Comparison of ENCODE assay signal across 8 cellular contexts in genomic region chr13:87671031-87671823, GRCh38. TPM values are rescaled to one million over a fixed set of nuclear protein-coding genes. Genes with fewer than 3 reads are reported as not detected.
DNase-seq lines count a peak whose midpoint lies in the region; ATAC-seq, FAIRE-seq and TF ChIP-seq lines count a peak whose summit lies in the region.

A gene with protein sequence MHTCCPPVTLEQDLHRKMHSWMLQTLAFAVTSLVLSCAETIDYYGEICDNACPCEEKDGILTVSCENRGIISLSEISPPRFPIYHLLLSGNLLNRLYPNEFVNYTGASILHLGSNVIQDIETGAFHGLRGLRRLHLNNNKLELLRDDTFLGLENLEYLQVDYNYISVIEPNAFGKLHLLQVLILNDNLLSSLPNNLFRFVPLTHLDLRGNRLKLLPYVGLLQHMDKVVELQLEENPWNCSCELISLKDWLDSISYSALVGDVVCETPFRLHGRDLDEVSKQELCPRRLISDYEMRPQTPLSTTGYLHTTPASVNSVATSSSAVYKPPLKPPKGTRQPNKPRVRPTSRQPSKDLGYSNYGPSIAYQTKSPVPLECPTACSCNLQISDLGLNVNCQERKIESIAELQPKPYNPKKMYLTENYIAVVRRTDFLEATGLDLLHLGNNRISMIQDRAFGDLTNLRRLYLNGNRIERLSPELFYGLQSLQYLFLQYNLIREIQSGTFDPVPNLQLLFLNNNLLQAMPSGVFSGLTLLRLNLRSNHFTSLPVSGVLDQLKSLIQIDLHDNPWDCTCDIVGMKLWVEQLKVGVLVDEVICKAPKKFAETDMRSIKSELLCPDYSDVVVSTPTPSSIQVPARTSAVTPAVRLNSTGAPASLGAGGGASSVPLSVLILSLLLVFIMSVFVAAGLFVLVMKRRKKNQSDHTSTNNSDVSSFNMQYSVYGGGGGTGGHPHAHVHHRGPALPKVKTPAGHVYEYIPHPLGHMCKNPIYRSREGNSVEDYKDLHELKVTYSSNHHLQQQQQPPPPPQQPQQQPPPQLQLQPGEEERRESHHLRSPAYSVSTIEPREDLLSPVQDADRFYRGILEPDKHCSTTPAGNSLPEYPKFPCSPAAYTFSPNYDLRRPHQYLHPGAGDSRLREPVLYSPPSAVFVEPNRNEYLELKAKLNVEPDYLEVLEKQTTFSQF (plus strand): TSS chr13:87671371. CDS start chr13:87675389, 4,018 bp downstream.

- H4K20me1 ChIP-seq in astrocyte (ENCODE audit: insufficient read depth, low read length), result no peaks in the 10 kb centered on the region

- H3K9me3 ChIP-seq in MG63 (no peaks in the 10 kb centered on the region), astrocyte (ENCODE audit: insufficient read depth, low read depth, low read length) (no peaks in the 10 kb centered on the region)

- peaks cover 28% of the 10 kb centered on the region for H3K27me3 Mint-ChIP-seq in astrocyte (ENCODE audit: low read depth, unreplicated experiment)

- H3K4me3 Mint-ChIP-seq in astrocyte (ENCODE audit: unreplicated experiment), result peak within 1 kb of the TSS; percentile 90

- FAIRE-seq in astrocyte (lab: Jason Lieb, UNC), result no peak

- peaks cover 8% of the 10 kb centered on the region for H3K4me1 Mint-ChIP-seq in astrocyte (ENCODE audit: low read depth, unreplicated experiment)

- H3K27me3 ChIP-seq in H7 (ENCODE audit: control insufficient read depth, insufficient read depth, low read length) (peaks cover 42% of the 10 kb centered on the region), MG63 (0 out of 2 replicates have a peak, but pooled peaks cover 6% of the 10 kb centered on the region), astrocyte (ENCODE audit: insufficient read depth, low read length) (peaks cover 23% of the 10 kb centered on the region)

- no peak within 1 kb of the TSS for H3K27ac ChIP-seq in astrocyte (ENCODE audit: low read depth, low read length)

- H3K4me1 ChIP-seq in astrocyte (ENCODE audit: insufficient read depth, low read length), result peaks cover 24% of the 10 kb centered on the region

- no peaks in the 10 kb centered on the region for H3K79me2 ChIP-seq in astrocyte (ENCODE audit: insufficient read depth, low read length)

- peak within 1 kb of the TSS; percentile 56 for H3K9ac ChIP-seq in astrocyte (ENCODE audit: low read length)

- H3K36me3 Mint-ChIP-seq in astrocyte (ENCODE audit: low read depth, unreplicated experiment), result peaks cover 7% of the 10 kb centered on the region

- peaks cover under 1% of the 10 kb centered on the region for H3K9me3 Mint-ChIP-seq in astrocyte (ENCODE audit: unreplicated experiment)

- DNase-seq in GM04504 (ENCODE audit: low read depth) (peak; percentile 8), H7 (peak; percentile 83), MG63 (peak; percentile 79), astrocyte (ENCODE audit: low read depth) (peak; percentile 42), hippocampal formation (lab: John Stamatoyannopoulos, UW) (peak; percentile 85 to 90), retina (peak; percentile 98)
- no peak for DNase-seq in central memory CD4-positive, alpha-beta T cell

- H3K27ac Mint-ChIP-seq in astrocyte (ENCODE audit: unreplicated experiment), result peak within 1 kb of the TSS; percentile 77

- H3K36me3 ChIP-seq in H7 (replicated peaks; ENCODE audit: control insufficient read depth, insufficient read depth, low read length) (no peaks in the 10 kb centered on the region), MG63 (no peaks in the 10 kb centered on the region), astrocyte (ENCODE audit: insufficient read depth, low read length) (no peaks in the 10 kb centered on the region)

- peak within 1 kb of the TSS; percentile 98 for H3K4me2 ChIP-seq in astrocyte (ENCODE audit: low read length)

- H2AFZ ChIP-seq in astrocyte (ENCODE audit: low read depth, low read length), result peak within 1 kb of the TSS; percentile 93

- H3K4me3 ChIP-seq in H7 (ENCODE audit: insufficient read depth, low read depth, low read length) (peak within 1 kb of the TSS; percentile 70), MG63 (peak within 1 kb of the TSS; percentile 60), astrocyte (ENCODE audit: insufficient read depth, low read depth, low read length) (peak within 1 kb of the TSS; percentile 69)

- TF ChIP-seq CTCF in astrocyte (IDR thresholded peaks at IDR 0.05; ENCODE audit: insufficient read depth, low read depth, low read length), result peak; percentile 61

- peak; percentile 93 for ATAC-seq in SK-N-SH treated with all-trans-retinoic acid at 6 μM for 48 hours

TF ChIP-seq in SK-N-SH treated with all-trans-retinoic acid at 6 μM for 48 hours, 23 proteins besides CTCF, POLR2A, EP300 and RAD21:
- TF ChIP-seq ZC3H10 (CRISPR knock-in tag; IDR thresholded peaks at IDR 0.05) (no peak), CSRNP3 (CRISPR knock-in tag; IDR thresholded peaks at IDR 0.05) (no peak), TCF4 (CRISPR knock-in tag; IDR thresholded peaks at IDR 0.05; ENCODE audit: borderline replicate concordance) (no peak), TOX (CRISPR knock-in tag; IDR thresholded peaks at IDR 0.05; ENCODE audit: borderline replicate concordance) (no peak), CSDC2 (CRISPR knock-in tag; IDR thresholded peaks at IDR 0.05) (no peak)

RNA-seq across cellular contexts. Expression of the gene that starts here (rescaled TPM):
- 0.55 and 0.85 TPM in 2 replicates for total RNA-seq in H7 (2014; rRNA removed; shearing (Covaris generic))
- 0.05 and 0.16 TPM in 2 replicates for total RNA-seq in MG63 (2014; rRNA removed; shearing (Covaris generic); ENCODE audit: low replicate concordance)
- total RNA-seq in astrocyte, result 2.0 and 2.1 TPM in 2 replicates

Comparison
In these comparisons a context has a peak if more than half of its experiments do, and no peak if none do; other contexts are left out.
1. Peak in DNase-seq and H3K4me3 ChIP-seq in H7; RNA of the gene not detected or under 1 TPM.
2. Peak in DNase-seq and H3K4me3 ChIP-seq in MG63; RNA of the gene not detected or under 1 TPM.